ENCODE assay signal across 8 cellular contexts in genomic region chr2:172200495-172201085, GRCh38.
DNase-seq lines count a peak whose midpoint lies in the region; ATAC-seq and TF ChIP-seq lines count a peak whose summit lies in the region.

No MANE protein-coding gene starts in this region.

- POLR2A ChIA-PET in AG04450 (lab: Yijun Ruan, JAX) (no interaction called here), WTC11 (lab: Charles Lee) (no interaction called here)

- CTCF ChIA-PET in AG04450 (lab: Charles Lee) (interaction anchor here (0.6 to 5.9 kb wide), 10 partner anchors 23 to 267 kb away, joined by 3 to 66 read pairs (median 4); no protein-coding TSS in a partner anchor), WTC11 (lab: Charles Lee) (interaction anchor here (0.6 to 2.5 kb wide), 3 partner anchors 11 to 261 kb away, joined by 3 to 13 read pairs (median 3); no protein-coding TSS in a partner anchor)

- H3K36me3 Mint-ChIP-seq in WTC11 = peaks cover 25% of the 10 kb centered on the region

- TF ChIP-seq CTCF in AG04450 (IDR thresholded peaks at IDR 0.05; ENCODE audit: low read depth, low read length) = peak; percentile 58
- peak; percentile 56; the same call in 1 of the 2 replicates for TF ChIP-seq CTCF in GM12875 (IDR thresholded peaks at IDR 0.05; ENCODE audit: borderline replicate concordance, insufficient read depth, low read depth, low read length)
- peak; percentile 49 for TF ChIP-seq CTCF in WTC11 (IDR thresholded peaks at IDR 0.05)
- TF ChIP-seq CTCF in GM20000 (IDR thresholded peaks at IDR 0.05; ENCODE audit: extremely low read depth, missing control alignments) = no peak

- H3K4me1 Mint-ChIP-seq in WTC11 = peaks cover 11% of the 10 kb centered on the region

- peaks cover 3% of the 10 kb centered on the region; the same call in 1 of the 2 replicates for H3K27me3 Mint-ChIP-seq in WTC11 (ENCODE audit: low read depth)

- H3K4me3 ChIP-seq in AG04450 (ENCODE audit: low read depth, low read length) (no peak overlapping the region), GM12875 (ENCODE audit: low read depth, low read length) (no peak overlapping the region)
- H3K4me3 ChIP-seq in effector memory CD4-positive, alpha-beta T cell (ENCODE audit: insufficient read depth, low read depth, low read length, poor library complexity, severe bottlenecking) = no peak overlapping the region

- no peak overlapping the region for H3K4me3 Mint-ChIP-seq in WTC11

- no peak overlapping the region for H3K27ac Mint-ChIP-seq in WTC11

- ATAC-seq in WTC11 = no peak

- no peaks in the 10 kb centered on the region for H3K4me1 ChIP-seq in effector memory CD4-positive, alpha-beta T cell (ENCODE audit: control insufficient read depth, insufficient read depth, low read length, poor library complexity, severe bottlenecking)

- DNase-seq in AG04450 (ENCODE audit: low read depth, low spot score) = no peak
- DNase-seq in WTC11 (ENCODE audit: low spot score) = peak; percentile 33
- peak; percentile 37 for DNase-seq in iPS-NIHi7 (ENCODE audit: extremely low spot score)
- DNase-seq in COLO829 (ENCODE audit: low spot score) = no peak
- DNase-seq in GM20000 (ENCODE audit: low spot score) = no peak
- no peak for DNase-seq in effector memory CD4-positive, alpha-beta T cell
- no peak for DNase-seq in middle frontal gyrus (ENCODE audit: extremely low spot score, low spot score)

- no peak overlapping the region for H3K27ac ChIP-seq in AG04450 (ENCODE audit: low read depth, low read length)
- H3K27ac ChIP-seq in effector memory CD4-positive, alpha-beta T cell (ENCODE audit: insufficient read depth, low read length, poor library complexity, severe bottlenecking) = no peak overlapping the region

- H3K9me3 ChIP-seq in AG04450 (ENCODE audit: control insufficient read depth, insufficient read depth, low read length) = peaks cover 10% of the 10 kb centered on the region
- H3K9me3 ChIP-seq in effector memory CD4-positive, alpha-beta T cell (ENCODE audit: control insufficient read depth, low read length) = no peaks in the 10 kb centered on the region

- peaks cover 38% of the 10 kb centered on the region for H3K9me3 Mint-ChIP-seq in WTC11

- no peaks in the 10 kb centered on the region for H3K27me3 ChIP-seq in AG04450 (ENCODE audit: control insufficient read depth, insufficient read depth, low read length)
- no peaks in the 10 kb centered on the region for H3K27me3 ChIP-seq in effector memory CD4-positive, alpha-beta T cell (replicated peaks; ENCODE audit: control insufficient read depth, insufficient read depth, low read length, poor library complexity, severe bottlenecking)

- no peaks in the 10 kb centered on the region for H3K36me3 ChIP-seq in effector memory CD4-positive, alpha-beta T cell (ENCODE audit: control insufficient read depth, insufficient read depth, low read length)

TF ChIP-seq in WTC11, 78 proteins besides CTCF, POLR2A, EP300 and RAD21:
- TF ChIP-seq HMGXB4 (CRISPR knock-in tag; IDR thresholded peaks at IDR 0.05) (no peak), NFATC4 (CRISPR knock-in tag; IDR thresholded peaks at IDR 0.05) (no peak)

Comparison
In these comparisons a context has a peak if more than half of its experiments do, and no peak if none do; other contexts are left out.
1. DNase-seq: peak in WTC11 (single experiment) and iPS-NIHi7 (single experiment); none in AG04450 (single experiment), COLO829 (single experiment), GM20000 (single experiment), effector memory CD4-positive, alpha-beta T cell (0 of 3) and middle frontal gyrus (single experiment).